Comparison of ENCODE assay signal across 11 cellular contexts in genomic region chr6:56891754-56892153, GRCh38.
A peak's percentile ranks its signal among the peaks of the same experiment; 100 is the strongest.
DNase-seq lines count a peak whose midpoint lies in the region; ATAC-seq and TF ChIP-seq lines count a peak whose summit lies in the region.
"Had no signal": no experiment of that assay in that cellular context is flagged by ENCODE, and none has a peak within 500 bp of the region (broad histone marks: within the 10 kb centered on the region; RNA-seq: fewer than 3 reads in every experiment).

No MANE protein-coding gene starts in this region.

- H3K27ac ChIP-seq in Panc1 (ENCODE audit: low read length) (no peak overlapping the region), foreskin keratinocyte (no peak overlapping the region)

- peaks cover 35% of the 10 kb centered on the region for H3K4me1 Mint-ChIP-seq in activated T-helper 1 cell treated with anti-CD3 and anti-CD28 coated beads, Interleukin-12 subunit alpha, Interleukin-12 subunit beta, Interleukin-2, Interleukin-4 antibody, amounts not matched to agents 30 ng/mL and 10 ng/mL and 1 ng/mL, durations not matched to agents 14 hours and 24 hours and 36 hours (ENCODE audit: low read depth)
- H3K4me1 Mint-ChIP-seq: nephron had no signal

- no TSS peak for BruUV-seq in Panc1 (replicated peaks; lab: Mats Ljungman, UMichigan)

- no peak overlapping the region for H3K4me3 Mint-ChIP-seq in activated T-helper 1 cell treated with anti-CD3 and anti-CD28 coated beads, Interleukin-12 subunit alpha, Interleukin-12 subunit beta, Interleukin-2, Interleukin-4 antibody, amounts not matched to agents 30 ng/mL and 10 ng/mL and 1 ng/mL, durations not matched to agents 14 hours and 24 hours and 36 hours
- H3K4me3 Mint-ChIP-seq: nephron had no signal

- in situ Hi-C loops in Caki2 (cut with HindIII; ENCODE audit: low pct_unique_long_range_greater_than_20kb, low sequenced_read_pairs): no loop called here
- in situ Hi-C loops in Panc1 (cut with HindIII; ENCODE audit: low pct_unique_long_range_greater_than_20kb, low sequenced_read_pairs): no loop called here

- H3K4me3 ChIP-seq in Panc1 (ENCODE audit: low read depth in 2 of 2, low read length in 2 of 2): no peak overlapping the region

- no peaks in the 10 kb centered on the region for H3K9me3 Mint-ChIP-seq in activated T-helper 1 cell treated with anti-CD3 and anti-CD28 coated beads, Interleukin-12 subunit alpha, Interleukin-12 subunit beta, Interleukin-2, Interleukin-4 antibody, amounts not matched to agents 30 ng/mL and 10 ng/mL and 1 ng/mL, durations not matched to agents 14 hours and 24 hours and 36 hours
- H3K9me3 Mint-ChIP-seq: activated T-helper 2 cell treated with anti-CD3 and anti-CD28 coated beads, Interferon-gamma antibody, Interleukin-2, Interleukin-4, amounts not matched to agents 10 μg/mL and 5 μg/mL and 100 μg/mL, durations not matched to agents 14 hours and 24 hours and 36 hours had no signal

- peak; percentile 41 for TF ChIP-seq CTCF in Panc1 (IDR thresholded peaks at IDR 0.05)
- TF ChIP-seq CTCF in foreskin keratinocyte (conservative IDR thresholded peaks at IDR 0.05): peak; percentile 49

- no peaks in the 10 kb centered on the region for H3K27me3 ChIP-seq in Panc1 (ENCODE audit: control insufficient read depth, insufficient read depth, low read length)
- no peaks in the 10 kb centered on the region for H3K27me3 ChIP-seq in foreskin keratinocyte

- intact Hi-C loops in Panc1 (cut with micrococcal nuclease; ENCODE audit: unreplicated experiment): no loop called here
- intact Hi-C loops in activated T-helper 1 cell treated with anti-CD3 and anti-CD28 coated beads, Interleukin-12 subunit alpha, Interleukin-12 subunit beta, Interleukin-2, Interleukin-4 antibody, amounts not matched to agents 30 ng/mL and 10 ng/mL and 1 ng/mL, durations not matched to agents 14 hours and 24 hours and 36 hours (cut with micrococcal nuclease): loop anchor here (2.0 kb wide), 5 partner anchors 13 to 297 kb away; partner anchors contain the start of gene BEND6

- POLR2A ChIA-PET in Panc1 (lab: Charles Lee): no interaction called here

- peaks cover 4% of the 10 kb centered on the region for H3K36me3 Mint-ChIP-seq in activated T-helper 1 cell treated with anti-CD3 and anti-CD28 coated beads, Interleukin-12 subunit alpha, Interleukin-12 subunit beta, Interleukin-2, Interleukin-4 antibody, amounts not matched to agents 30 ng/mL and 10 ng/mL and 1 ng/mL, durations not matched to agents 14 hours and 24 hours and 36 hours (ENCODE audit: low read depth)

- DNase-seq in Caki2 (ENCODE audit: low read depth) (peak; percentile 54), Panc1 (ENCODE audit: low read depth, low spot score) (no peak), foreskin keratinocyte (no peak)
- no peak for DNase-seq in activated CD8-positive, alpha-beta memory T cell treated with anti-CD3 and anti-CD28 coated beads, Interleukin-2, amount 50 U/mL, for 48 hours
- DNase-seq in activated T-helper 1 cell treated with anti-CD3 and anti-CD28 coated beads, Interleukin-12 subunit alpha, Interleukin-12 subunit beta, Interleukin-2, Interleukin-4 antibody, amounts not matched to agents 30 ng/mL and 10 ng/mL and 1 ng/mL, durations not matched to agents 14 hours and 24 hours and 36 hours (ENCODE audit: low spot score): no peak
- DNase-seq: stimulated activated CD4-positive, alpha-beta T cell treated with anti-CD3 and anti-CD28 coated beads, Interleukin-2, amount 100 ng/mL, for 24 hours had no signal

- no peaks in the 10 kb centered on the region for H3K9me3 ChIP-seq in Panc1 (ENCODE audit: control insufficient read depth, insufficient read depth, low read depth, low read length)

- H3K4me1 ChIP-seq in Panc1 (ENCODE audit: control insufficient read depth, insufficient read depth, low read length): no peaks in the 10 kb centered on the region
- peaks cover 16% of the 10 kb centered on the region for H3K4me1 ChIP-seq in foreskin keratinocyte

- ATAC-seq in GM19324 (IDR thresholded peaks at IDR 0.05; ENCODE audit: low FRiP score, unreplicated experiment) (peak; percentile 15), Panc1 (peak; percentile 88), foreskin keratinocyte (peak; percentile 45), GM18858 (IDR thresholded peaks at IDR 0.05; ENCODE audit: unreplicated experiment) (no peak), HG03571 (IDR thresholded peaks at IDR 0.05; ENCODE audit: unreplicated experiment) (no peak)

- CTCF ChIA-PET in Panc1 (lab: Charles Lee): interaction anchor here (0.6 to 1.0 kb wide), 4 partner anchors 76 to 281 kb away, joined by 4 to 9 read pairs (median 6); partner anchors contain the start of gene BAG2

- H3K27ac Mint-ChIP-seq in activated T-helper 1 cell treated with anti-CD3 and anti-CD28 coated beads, Interleukin-12 subunit alpha, Interleukin-12 subunit beta, Interleukin-2, Interleukin-4 antibody, amounts not matched to agents 30 ng/mL and 10 ng/mL and 1 ng/mL, durations not matched to agents 14 hours and 24 hours and 36 hours: no peak overlapping the region
- H3K27ac Mint-ChIP-seq: activated T-helper 2 cell treated with anti-CD3 and anti-CD28 coated beads, Interferon-gamma antibody, Interleukin-2, Interleukin-4, amounts not matched to agents 10 μg/mL and 5 μg/mL and 100 μg/mL, durations not matched to agents 14 hours and 24 hours and 36 hours; nephron had no signal

- no peaks in the 10 kb centered on the region for H3K36me3 ChIP-seq in Panc1 (ENCODE audit: control insufficient read depth, insufficient read depth, low read length)

- H3K27me3 Mint-ChIP-seq in activated T-helper 1 cell treated with anti-CD3 and anti-CD28 coated beads, Interleukin-12 subunit alpha, Interleukin-12 subunit beta, Interleukin-2, Interleukin-4 antibody, amounts not matched to agents 30 ng/mL and 10 ng/mL and 1 ng/mL, durations not matched to agents 14 hours and 24 hours and 36 hours (ENCODE audit: insufficient read depth): no peaks in the 10 kb centered on the region

Comparison
In these comparisons a context has a peak if more than half of its experiments do, and no peak if none do; other contexts are left out.
1. ATAC-seq: peak in GM19324 (single experiment), Panc1 (single experiment) and foreskin keratinocyte (single experiment); none in GM18858 (single experiment) and HG03571 (single experiment).